Comparison of ENCODE assay signal across 9 cellular contexts in genomic region chr11:44766112-44766971, GRCh38. TPM values are rescaled to one million over a fixed set of nuclear protein-coding genes. Genes with fewer than 3 reads are reported as not detected.
DNase-seq lines count a peak whose midpoint lies in the region; ATAC-seq, FAIRE-seq and TF ChIP-seq lines count a peak whose summit lies in the region.
"Had no signal": no experiment of that assay in that cellular context is flagged by ENCODE, and none has a peak within 500 bp of the region (broad histone marks: within the 10 kb centered on the region; RNA-seq: fewer than 3 reads in every experiment).

No MANE protein-coding gene starts in this region.

- H3K9me3 Mint-ChIP-seq in activated naive CD8-positive, alpha-beta T cell treated with anti-CD3 and anti-CD28 coated beads, Interleukin-2, amount 50 U/mL, for 24 hours = no peaks in the 10 kb centered on the region
- H3K9me3 Mint-ChIP-seq in activated T-cell treated with anti-CD3 and anti-CD28 coated beads, Interleukin-2, amount 50 U/mL, for 72 hours = no peaks in the 10 kb centered on the region
- no peaks in the 10 kb centered on the region for H3K9me3 Mint-ChIP-seq in activated T-helper 17 cell treated with anti-CD3 and anti-CD28 coated beads, Interleukin-2, amount 50 U/mL, for 72 hours

- peaks cover 12% of the 10 kb centered on the region for H3K4me1 Mint-ChIP-seq in activated naive CD8-positive, alpha-beta T cell treated with anti-CD3 and anti-CD28 coated beads, Interleukin-2, amount 50 U/mL, for 24 hours
- peaks cover 23% of the 10 kb centered on the region for H3K4me1 Mint-ChIP-seq in activated T-cell treated with anti-CD3 and anti-CD28 coated beads, Interleukin-2, amount 50 U/mL, for 72 hours (ENCODE audit: low read depth)
- H3K4me1 Mint-ChIP-seq in activated T-helper 17 cell treated with anti-CD3 and anti-CD28 coated beads, Interleukin-2, amount 50 U/mL, for 72 hours = peaks cover 21% of the 10 kb centered on the region

- peak overlapping the region; percentile 10 for H2AK9ac ChIP-seq in IMR-90 (replicated peaks; ENCODE audit: low read depth, low read length, poor library complexity)

- no peak overlapping the region for H3K27ac Mint-ChIP-seq in activated naive CD8-positive, alpha-beta T cell treated with anti-CD3 and anti-CD28 coated beads, Interleukin-2, amount 50 U/mL, for 24 hours
- H3K27ac Mint-ChIP-seq in activated T-cell treated with anti-CD3 and anti-CD28 coated beads, Interleukin-2, amount 50 U/mL, for 72 hours = no peak overlapping the region
- H3K27ac Mint-ChIP-seq in activated T-helper 17 cell treated with anti-CD3 and anti-CD28 coated beads, Interleukin-2, amount 50 U/mL, for 72 hours = no peak overlapping the region

- H2BK20ac ChIP-seq in IMR-90 (ENCODE audit: low read depth, low read length) = 0 out of 2 replicates have a peak overlapping the region, but pooled peaks have one; percentile 8

- peak overlapping the region; percentile 28 for H4K5ac ChIP-seq in IMR-90 (ENCODE audit: low read depth, low read length)

- peaks cover 3% of the 10 kb centered on the region for H3K27me3 Mint-ChIP-seq in activated naive CD8-positive, alpha-beta T cell treated with anti-CD3 and anti-CD28 coated beads, Interleukin-2, amount 50 U/mL, for 24 hours
- no peaks in the 10 kb centered on the region for H3K27me3 Mint-ChIP-seq in activated T-cell treated with anti-CD3 and anti-CD28 coated beads, Interleukin-2, amount 50 U/mL, for 72 hours (ENCODE audit: low read depth)
- H3K27me3 Mint-ChIP-seq in activated T-helper 17 cell treated with anti-CD3 and anti-CD28 coated beads, Interleukin-2, amount 50 U/mL, for 72 hours = no peaks in the 10 kb centered on the region

- no peaks in the 10 kb centered on the region for H3K9me3 ChIP-seq in IMR-90 (ENCODE audit: control insufficient read depth, insufficient read depth, low read length)
- no peaks in the 10 kb centered on the region for H3K9me3 ChIP-seq in K562 (replicated peaks; ENCODE audit: control insufficient read depth, insufficient read depth, low read depth, low read length)
- H3K9me3 ChIP-seq in liver (ENCODE audit: control insufficient read depth in 4 of 4, low read length in 3 of 4) = peaks cover 0 to 2% (median 0%) of the 10 kb centered on the region in 4 donors
- peaks cover 0 to 4% (median 0%) of the 10 kb centered on the region in 4 donors for H3K9me3 ChIP-seq in tibial nerve

- no TSS peak for BruUV-seq in IMR-90 (replicated peaks; lab: Mats Ljungman, UMichigan)
- no TSS peak for BruUV-seq in K562 (replicated peaks; lab: Mats Ljungman, UMichigan)

- peak overlapping the region; percentile 54 for H2AK5ac ChIP-seq in IMR-90 (ENCODE audit: low read depth, low read length)

- peak; percentile 6; the same call in 1 of the 2 replicates for TF ChIP-seq EP300 in K562 (IDR thresholded peaks at IDR 0.05; ENCODE audit: low read length)
- TF ChIP-seq EP300 in tibial nerve (IDR thresholded peaks at IDR 0.05) = no peak

- peak; percentile 93 for DNase-seq in IMR-90
- DNase-seq in K562 (ENCODE audit: extremely low read depth in 1 of 4, low spot score in 3 of 4) = peak in 2 of 4 experiments; percentile 37 to 45
- DNase-seq in tibial nerve (ENCODE audit: low spot score in 2 of 2) = no peak
- no peak for DNase-seq in activated naive CD8-positive, alpha-beta T cell treated with anti-CD3 and anti-CD28 coated beads, Interleukin-2, amount 50 U/mL, for 24 hours
- no peak for DNase-seq in activated T-cell treated with anti-CD3 and anti-CD28 coated beads, Interleukin-2, amount 50 U/mL, for 72 hours
- DNase-seq: stimulated activated CD4-positive, alpha-beta T cell treated with anti-CD3 and anti-CD28 coated beads, Interleukin-1b, Interleukin-23, amount 100 ng/mL, for 48 hours had no signal

- H2BK15ac ChIP-seq in IMR-90 (ENCODE audit: low read depth, low read length) = peak overlapping the region; percentile 35; the same call in 2 of the 3 replicates

- no peaks in the 10 kb centered on the region for H3K79me1 ChIP-seq in IMR-90 (ENCODE audit: low read depth in 1 of 2, low read length in 2 of 2)

- no peak for FAIRE-seq in K562 (lab: Jason Lieb, UNC)

- in situ Hi-C loops in IMR-90 (cut with MboI; ENCODE audit: low sequenced_read_pairs) = no loop called here
- in situ Hi-C loops in K562 (cut with MboI) = no loop called here

- no peak overlapping the region; the same call in none of the 2 replicates for H3K23ac ChIP-seq in IMR-90 (ENCODE audit: low read depth, low read length)

- intact Hi-C loops in IMR-90 (cut with micrococcal nuclease) = loop anchor here (2.0 to 10.0 kb wide), 2 partner anchors 96 to 202 kb away; partner anchors contain the start of gene CD82
- intact Hi-C loops in K562 (cut with micrococcal nuclease) = no loop called here

- H3K9ac ChIP-seq in IMR-90 (ENCODE audit: low read depth, low read length) = peak overlapping the region; percentile 7; the same call in 1 of the 2 replicates
- H3K9ac ChIP-seq in K562 (ENCODE audit: insufficient read depth in 1 of 2, low read depth in 2 of 2, low read length in 2 of 2) = peak overlapping the region in 1 of 2 experiments; percentile 66; a peak in 2 of 4 replicates
- H3K9ac ChIP-seq in liver (ENCODE audit: low read depth in 1 of 2, low read length in 2 of 2) = no peak overlapping the region

- ATAC-seq in IMR-90 (ENCODE audit: low read depth) (peak; percentile 75), K562 (peak; percentile 50), HG02870 (IDR thresholded peaks at IDR 0.05; ENCODE audit: unreplicated experiment) (no peak)
- ATAC-seq in activated naive CD8-positive, alpha-beta T cell treated with anti-CD3 and anti-CD28 coated beads, Interleukin-2, amount 50 U/mL, for 24 hours = no peak
- no peak for ATAC-seq in activated T-cell treated with anti-CD3 and anti-CD28 coated beads, Interleukin-2, amount 50 U/mL, for 72 hours (replicated peaks in 1 of 2)
- no peak for ATAC-seq in activated T-helper 17 cell treated with anti-CD3 and anti-CD28 coated beads, Interleukin-2, amount 50 U/mL, for 72 hours (replicated peaks)

- dilution Hi-C loops in IMR-90 (cut with HindIII; ENCODE audit: low sequenced_read_pairs, unreplicated experiment) = loop anchor here (25.0 kb wide), 1 partner anchor 121 kb away; no protein-coding TSS in a partner anchor

- TF ChIP-seq CTCF in IMR-90 (conservative IDR thresholded peaks at IDR 0.05; ENCODE audit: low read depth, low read length) (peak; percentile 39), K562 (IDR thresholded peaks at IDR 0.05 in 2 of 3, conservative IDR thresholded peaks at IDR 0.05 in 1 of 3; ENCODE audit: insufficient read depth in 2 of 3, low read depth in 1 of 3, low read length in 3 of 3) (0 out of 6 replicates have a peak, but pooled peaks of 1 of the 3 experiments have one; percentile 3), liver (IDR thresholded peaks at IDR 0.05; ENCODE audit: low read depth, low read length, missing input control) (no peak), tibial nerve (IDR thresholded peaks at IDR 0.05) (no peak)

- peak overlapping the region; percentile 68 for H3K14ac ChIP-seq in IMR-90 (replicated peaks; ENCODE audit: low read depth, low read length)

- H4K91ac ChIP-seq in IMR-90 (ENCODE audit: insufficient read depth, low read depth, low read length) = peak overlapping the region; percentile 57; the same call in 1 of the 2 replicates

- POLR2A ChIA-PET in IMR-90 (lab: Charles Lee; ENCODE audit: unreplicated experiment) (interaction anchor here (0.5 kb wide), 1 partner anchor 1285 kb away, joined by 6 read pairs; no protein-coding TSS in a partner anchor), K562 (lab: Yijun Ruan, JAX) (interaction anchor here (0.7 to 0.9 kb wide), 3 partner anchors 11 to 120 kb away, joined by 3 to 4 read pairs (median 3); no protein-coding TSS in a partner anchor)

- no CpG with 5 or more reads among the region's 8 CpGs for WGBS in IMR-90 (ENCODE audit: extremely low coverage in 2 of 2, insufficient read length in 1 of 2), 2 experiments
- WGBS in K562 (ENCODE audit: insufficient coverage, low coverage, missing lambda C conversion rate) = 9% methylated on average over 8 of the region's 8 CpGs
- 64% methylated on average over 8 of the region's 8 CpGs for WGBS in liver
- WGBS in tibial nerve, 2 donors = 10 to 14% methylated on average over 8 of the region's 8 CpGs

- peak overlapping the region; percentile 16 for H3K18ac ChIP-seq in IMR-90 (ENCODE audit: low read depth, low read length)

- CTCF ChIA-PET in IMR-90 (lab: Yijun Ruan, JAX) = interaction anchor here (0.6 to 1.6 kb wide), 3 partner anchors 10 to 606 kb away, joined by 3 to 7 read pairs (median 3); no protein-coding TSS in a partner anchor
- CTCF ChIA-PET in K562 (lab: Yijun Ruan, JAX; ENCODE audit: low intra/inter-chr PET ratio) = no interaction called here

- no peak overlapping the region for H3K4me3 Mint-ChIP-seq in activated naive CD8-positive, alpha-beta T cell treated with anti-CD3 and anti-CD28 coated beads, Interleukin-2, amount 50 U/mL, for 24 hours
- H3K4me3 Mint-ChIP-seq in activated T-cell treated with anti-CD3 and anti-CD28 coated beads, Interleukin-2, amount 50 U/mL, for 72 hours = no peak overlapping the region
- H3K4me3 Mint-ChIP-seq in activated T-helper 17 cell treated with anti-CD3 and anti-CD28 coated beads, Interleukin-2, amount 50 U/mL, for 72 hours = no peak overlapping the region

- H3K4me2 ChIP-seq in IMR-90 (ENCODE audit: low read depth, low read length) (no peak overlapping the region), K562 (ENCODE audit: insufficient read depth, low read length) (no peak overlapping the region; the same call in 1 of the 2 replicates)

- H2AFZ ChIP-seq in IMR-90 (replicated peaks; ENCODE audit: low read length, poor library complexity) = peak overlapping the region; percentile 76
- 0 out of 2 replicates have a peak overlapping the region, but pooled peaks have one; percentile 17 for H2AFZ ChIP-seq in K562 (ENCODE audit: low read depth, low read length)

- peak overlapping the region; percentile 70 for H3K4ac ChIP-seq in IMR-90 (ENCODE audit: low read depth, low read length)

- H3K36me3 ChIP-seq in IMR-90 (ENCODE audit: control insufficient read depth, insufficient read depth, low read length) = no peaks in the 10 kb centered on the region
- H3K36me3 ChIP-seq in K562 (ENCODE audit: control insufficient read depth, insufficient read depth, low read length) = no peaks in the 10 kb centered on the region
- no peaks in the 10 kb centered on the region for H3K36me3 ChIP-seq in liver (ENCODE audit: control insufficient read depth in 4 of 4, insufficient read depth in 3 of 4, low read depth in 1 of 4, low read length in 3 of 4)
- peaks cover 0 to 8% (median 0%) of the 10 kb centered on the region in 3 donors for H3K36me3 ChIP-seq in tibial nerve

- H3K9me1 ChIP-seq in IMR-90 (ENCODE audit: insufficient read depth, low read length) (peaks cover 6% of the 10 kb centered on the region; the same call in 1 of the 2 replicates), K562 (ENCODE audit: control insufficient read depth, insufficient read depth, low read length) (no peaks in the 10 kb centered on the region)

- peak; percentile 33 for TF ChIP-seq RAD21 in IMR-90 (IDR thresholded peaks at IDR 0.05; ENCODE audit: low read length)
- no peak for TF ChIP-seq RAD21 in K562 (CRISPR knock-in tag; conservative IDR thresholded peaks at IDR 0.05 in 1 of 2, IDR thresholded peaks at IDR 0.05 in 1 of 2)
- TF ChIP-seq RAD21 in liver (IDR thresholded peaks at IDR 0.05) = no peak

- H3K27ac ChIP-seq in IMR-90 (ENCODE audit: insufficient read depth, low read length) (peak overlapping the region; percentile 59), K562 (ENCODE audit: extremely low read depth, low read depth, low read length) (0 out of 3 replicates have a peak overlapping the region, but pooled peaks have one; percentile 16), liver (ENCODE audit: low read depth in 1 of 2, low read length in 2 of 2) (peak overlapping the region in 1 of 2 donors; percentile 3), tibial nerve (peak overlapping the region in 3 of 4 donors; percentile 23 to 82 (median 37))

- H3K56ac ChIP-seq in IMR-90 (ENCODE audit: extremely low read depth, insufficient read depth, low read length) = 0 out of 2 replicates have a peak overlapping the region, but pooled peaks have one; percentile 0

- H3K27me3 ChIP-seq in IMR-90 (ENCODE audit: control insufficient read depth, insufficient read depth, low read length) (no peaks in the 10 kb centered on the region), K562 (ENCODE audit: control insufficient read depth in 2 of 2, insufficient read depth in 2 of 2, low read length in 2 of 2) (0 out of 5 replicates have a peak, but pooled peaks cover 0 to 6% of the 10 kb centered on the region in 2 experiments), liver (ENCODE audit: control insufficient read depth in 4 of 4, insufficient read depth in 4 of 4, low read length in 3 of 4) (no peaks in the 10 kb centered on the region), tibial nerve (no peaks in the 10 kb centered on the region)

- H3K4me3 ChIP-seq in IMR-90 (ENCODE audit: insufficient read depth, low read depth, low read length) (no peak overlapping the region), K562 (no peak overlapping the region), liver (ENCODE audit: low read depth in 1 of 3, low read length in 3 of 3) (no peak overlapping the region), tibial nerve (no peak overlapping the region)

- TF ChIP-seq POLR2A in IMR-90 (IDR thresholded peaks at IDR 0.05; ENCODE audit: low read depth, low read length) (no peak), K562 (conservative IDR thresholded peaks at IDR 0.05) (no peak), tibial nerve (IDR thresholded peaks at IDR 0.05) (no peak)

- peaks cover 25% of the 10 kb centered on the region for H3K4me1 ChIP-seq in IMR-90 (ENCODE audit: control insufficient read depth, insufficient read depth, low read length)
- H3K4me1 ChIP-seq in K562 (replicated peaks in 1 of 2; ENCODE audit: control insufficient read depth in 2 of 2, insufficient read depth in 2 of 2, low read length in 2 of 2) = peaks cover 0 to 17% of the 10 kb centered on the region in 2 experiments; a peak in 3 of 5 replicates
- peaks cover 0 to 5% (median 0%) of the 10 kb centered on the region in 4 donors for H3K4me1 ChIP-seq in liver (ENCODE audit: control insufficient read depth in 4 of 4, insufficient read depth in 4 of 4, low read length in 3 of 4)
- H3K4me1 ChIP-seq in tibial nerve = peaks cover 0 to 22% (median 3%) of the 10 kb centered on the region in 4 donors

- H2BK120ac ChIP-seq in IMR-90 (ENCODE audit: low read depth, low read length) = peak overlapping the region; percentile 65

- H3K36me3 Mint-ChIP-seq in activated naive CD8-positive, alpha-beta T cell treated with anti-CD3 and anti-CD28 coated beads, Interleukin-2, amount 50 U/mL, for 24 hours (ENCODE audit: low read depth) = no peaks in the 10 kb centered on the region
- peaks cover 2 to 5% of the 10 kb centered on the region in 2 donors for H3K36me3 Mint-ChIP-seq in activated T-cell treated with anti-CD3 and anti-CD28 coated beads, Interleukin-2, amount 50 U/mL, for 72 hours (ENCODE audit: insufficient read depth in 2 of 2)
- H3K36me3 Mint-ChIP-seq in activated T-helper 17 cell treated with anti-CD3 and anti-CD28 coated beads, Interleukin-2, amount 50 U/mL, for 72 hours (ENCODE audit: low read depth) = peaks cover 29% of the 10 kb centered on the region

- peak overlapping the region; percentile 51 for H2BK5ac ChIP-seq in IMR-90 (ENCODE audit: low read depth, low read length, poor library complexity, severe bottlenecking)

- H4K8ac ChIP-seq in IMR-90 (ENCODE audit: low read depth in 2 of 2, low read length in 2 of 2) = peak overlapping the region; percentile 1 to 23

- H4K20me1 ChIP-seq in IMR-90 (ENCODE audit: insufficient read depth, low read length) (no peaks in the 10 kb centered on the region), K562 (replicated peaks; ENCODE audit: control insufficient read depth, insufficient read depth, low read length) (peaks cover 2% of the 10 kb centered on the region; the same call in 1 of the 2 replicates)

- H3K79me2 ChIP-seq in K562 (ENCODE audit: control insufficient read depth, insufficient read depth, low read length) = no peaks in the 10 kb centered on the region

RNA-seq across cellular contexts. Expression of gene TSPAN18, which starts 39.6 kb away (rescaled TPM):
- total RNA-seq in IMR-90 (2012; rRNA removed) (under 0.01 and 0.36 TPM in 2 replicates), K562 (2014; rRNA removed) (0.20 TPM in 1 of 2 replicates, not detected in the other), K562 (2014; rRNA removed; fragmentation: Illumina TruSeq; extraction: Trizol) (0.10 and 0.22 TPM in 2 replicates), K562 (2015; rRNA removed; fragmentation: Illumina TruSeq; extraction: Trizol) (0.22 and 0.26 TPM in 2 replicates), K562 (2021) (0.35 and 0.60 TPM in 2 replicates), liver (1 to 10 TPM; 1.9 to 5.0 TPM), tibial nerve (10 to 100 TPM in 1 of 4 donors, 1 to 10 TPM in 3; 6.7 to 13.1 (median 7.9) TPM)
- polyA plus RNA-seq in IMR-90 (2012; rRNA removed) (0.85 and 1.1 TPM in 2 replicates), K562 (2011; rRNA removed) (0.12 TPM in 1 of 2 replicates, not detected in the other), K562 (2014; fragmentation: Illumina TruSeq; extraction: Trizol) (0.34 and 0.61 TPM in 2 replicates), K562 (2014; fragmentation: Nextera tagmentation; extraction: Ambion mirVana) (not detected), K562 (2014; rRNA removed) (0.17 and 0.59 TPM in 2 replicates), liver (1 to 10 TPM; 1.2 to 3.6 TPM)
- 0.77 and 1.4 TPM in 2 replicates for polyA plus RNA-seq in IMR-90 (2012; cell fraction: cytosol; rRNA removed)
- polyA plus RNA-seq in IMR-90 (2012; cell fraction: nucleus; rRNA removed; ENCODE audit: low replicate concordance) = 0.45 and 0.71 TPM in 2 replicates
- total RNA-seq in K562 (2011; cell fraction: chromatin; rRNA removed; ENCODE audit: low replicate concordance) = 0.25 TPM in 1 of 2 replicates, not detected in the other
- not detected in 2 replicates for total RNA-seq in K562 (2011; cell fraction: nucleolus; rRNA removed)
- total RNA-seq in K562 (2011; cell fraction: nucleoplasm; rRNA removed) = not detected in 2 replicates
- 0.01 and 0.06 TPM in 2 replicates for polyA plus RNA-seq in K562 (2011; cell fraction: cytosol; rRNA removed)
- 0.10 and 0.14 TPM in 2 replicates for polyA plus RNA-seq in K562 (2011; cell fraction: nucleus; rRNA removed)
- 0.79 and 2.3 TPM in 2 replicates for polyA plus RNA-seq in K562 (2012)
- polyA minus RNA-seq in K562 (2011; rRNA and poly(A)+ RNA removed) = not detected in 2 replicates
- not detected in 2 replicates for polyA minus RNA-seq in K562 (2011; cell fraction: cytosol; rRNA and poly(A)+ RNA removed)
- polyA minus RNA-seq in K562 (2011; cell fraction: nucleus; rRNA and poly(A)+ RNA removed) = 0.11 TPM in 1 of 2 replicates, not detected in the other
- 1 to 10 TPM; 1.3 to 1.8 TPM for total RNA-seq in activated T-cell treated with anti-CD3 and anti-CD28 coated beads, Interleukin-2, amount 50 U/mL, for 72 hours
- total RNA-seq in activated T-helper 17 cell treated with anti-CD3 and anti-CD28 coated beads, Interleukin-2, amount 50 U/mL, for 72 hours = 1 to 10 TPM; 3.3 to 3.9 TPM

Comparison
In these comparisons a context has a peak if more than half of its experiments do, and no peak if none do; other contexts are left out.
1. ATAC-seq: peak in IMR-90 (single experiment) and K562 (single experiment); none in activated naive CD8-positive, alpha-beta T cell treated with anti-CD3 and anti-CD28 coated beads, Interleukin-2, amount 50 U/mL, for 24 hours (single experiment), activated T-cell treated with anti-CD3 and anti-CD28 coated beads, Interleukin-2, amount 50 U/mL, for 72 hours (0 of 2), activated T-helper 17 cell treated with anti-CD3 and anti-CD28 coated beads, Interleukin-2, amount 50 U/mL, for 72 hours (single experiment) and HG02870 (single experiment).